Comparison of ENCODE assay signal across 1 cellular context in the genomic region with DNA sequence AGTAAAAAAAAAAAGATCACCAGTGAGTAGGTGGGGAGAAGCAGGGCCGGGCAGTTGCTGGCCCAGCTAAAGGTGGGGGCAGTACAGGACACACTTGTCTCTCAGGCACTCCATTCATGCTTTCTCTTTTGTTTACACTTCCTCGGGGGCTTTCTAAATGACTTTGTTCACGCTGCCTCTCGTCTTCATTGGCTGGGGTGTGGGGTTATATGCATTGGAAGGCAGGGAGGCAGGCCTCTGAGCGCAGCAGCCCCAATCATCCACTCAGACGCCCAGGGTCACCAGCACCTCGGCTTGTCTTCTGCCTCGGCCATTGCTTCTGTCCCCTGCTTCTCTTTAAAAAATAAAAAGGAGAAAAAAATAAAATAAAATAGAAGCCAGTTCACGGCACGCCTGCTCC.
TF ChIP-seq lines count a peak whose summit lies in the region.

No MANE protein-coding gene starts in this region.

TF ChIP-seq in HepG2, 621 proteins besides CTCF, POLR2A, EP300 and RAD21 (continues in another document):
- TF ChIP-seq, protein P1, sequence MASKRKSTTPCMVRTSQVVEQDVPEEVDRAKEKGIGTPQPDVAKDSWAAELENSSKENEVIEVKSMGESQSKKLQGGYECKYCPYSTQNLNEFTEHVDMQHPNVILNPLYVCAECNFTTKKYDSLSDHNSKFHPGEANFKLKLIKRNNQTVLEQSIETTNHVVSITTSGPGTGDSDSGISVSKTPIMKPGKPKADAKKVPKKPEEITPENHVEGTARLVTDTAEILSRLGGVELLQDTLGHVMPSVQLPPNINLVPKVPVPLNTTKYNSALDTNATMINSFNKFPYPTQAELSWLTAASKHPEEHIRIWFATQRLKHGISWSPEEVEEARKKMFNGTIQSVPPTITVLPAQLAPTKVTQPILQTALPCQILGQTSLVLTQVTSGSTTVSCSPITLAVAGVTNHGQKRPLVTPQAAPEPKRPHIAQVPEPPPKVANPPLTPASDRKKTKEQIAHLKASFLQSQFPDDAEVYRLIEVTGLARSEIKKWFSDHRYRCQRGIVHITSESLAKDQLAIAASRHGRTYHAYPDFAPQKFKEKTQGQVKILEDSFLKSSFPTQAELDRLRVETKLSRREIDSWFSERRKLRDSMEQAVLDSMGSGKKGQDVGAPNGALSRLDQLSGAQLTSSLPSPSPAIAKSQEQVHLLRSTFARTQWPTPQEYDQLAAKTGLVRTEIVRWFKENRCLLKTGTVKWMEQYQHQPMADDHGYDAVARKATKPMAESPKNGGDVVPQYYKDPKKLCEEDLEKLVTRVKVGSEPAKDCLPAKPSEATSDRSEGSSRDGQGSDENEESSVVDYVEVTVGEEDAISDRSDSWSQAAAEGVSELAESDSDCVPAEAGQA (IDR thresholded peaks at IDR 0.05; ENCODE audit: low read depth): no peak
- TF ChIP-seq, protein P1 (CRISPR knock-in tag; IDR thresholded peaks at IDR 0.05; ENCODE audit: borderline replicate concordance): no peak
- TF ChIP-seq, protein P2, sequence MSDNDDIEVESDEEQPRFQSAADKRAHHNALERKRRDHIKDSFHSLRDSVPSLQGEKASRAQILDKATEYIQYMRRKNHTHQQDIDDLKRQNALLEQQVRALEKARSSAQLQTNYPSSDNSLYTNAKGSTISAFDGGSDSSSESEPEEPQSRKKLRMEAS (IDR thresholded peaks at IDR 0.05): peak; percentile 1; the same call in 1 of the 2 replicates
- TF ChIP-seq ZNF33B (CRISPR knock-in tag; IDR thresholded peaks at IDR 0.05) (no peak), MEF2D (CRISPR knock-in tag; IDR thresholded peaks at IDR 0.05) (no peak), HNRNPL (IDR thresholded peaks at IDR 0.05; ENCODE audit: low read depth, low read length) (no peak), ZNF577 (CRISPR knock-in tag; IDR thresholded peaks at IDR 0.05; ENCODE audit: borderline replicate concordance, low read depth) (no peak), ZFP36L1 (CRISPR knock-in tag; IDR thresholded peaks at IDR 0.05) (no peak), ZNF251 (CRISPR knock-in tag; IDR thresholded peaks at IDR 0.05) (no peak), KLF9 (CRISPR knock-in tag; IDR thresholded peaks at IDR 0.05; ENCODE audit: low read depth) (no peak), TBX2 (CRISPR knock-in tag; IDR thresholded peaks at IDR 0.05; ENCODE audit: borderline replicate concordance) (0 out of 2 replicates have a peak, but pooled peaks have one; percentile 38), ZNF446 (CRISPR knock-in tag; IDR thresholded peaks at IDR 0.05) (no peak), FOXJ3 (CRISPR knock-in tag; IDR thresholded peaks at IDR 0.05; ENCODE audit: borderline replicate concordance) (no peak), ZNF790 (CRISPR knock-in tag; IDR thresholded peaks at IDR 0.05; ENCODE audit: borderline replicate concordance) (no peak), ZNF34 (CRISPR knock-in tag; IDR thresholded peaks at IDR 0.05; ENCODE audit: borderline replicate concordance) (no peak), ZMYM3 (CRISPR knock-in tag; IDR thresholded peaks at IDR 0.05) (no peak), RELA (CRISPR knock-in tag; IDR thresholded peaks at IDR 0.05) (no peak), ZSCAN12 (CRISPR knock-in tag; IDR thresholded peaks at IDR 0.05) (no peak), ZNF17 (CRISPR knock-in tag; IDR thresholded peaks at IDR 0.05) (no peak), NPAS2 (CRISPR knock-in tag; IDR thresholded peaks at IDR 0.05; ENCODE audit: borderline replicate concordance) (no peak), MED13 (CRISPR knock-in tag; IDR thresholded peaks at IDR 0.05) (no peak), EZH2 (conservative IDR thresholded peaks at IDR 0.05; ENCODE audit: low read depth, low read length) (no peak), THYN1 (CRISPR knock-in tag; IDR thresholded peaks at IDR 0.05; ENCODE audit: borderline replicate concordance, low read depth) (no peak), ZNF510 (CRISPR knock-in tag; IDR thresholded peaks at IDR 0.05; ENCODE audit: low read depth) (no peak)
- TF ChIP-seq, protein P3, sequence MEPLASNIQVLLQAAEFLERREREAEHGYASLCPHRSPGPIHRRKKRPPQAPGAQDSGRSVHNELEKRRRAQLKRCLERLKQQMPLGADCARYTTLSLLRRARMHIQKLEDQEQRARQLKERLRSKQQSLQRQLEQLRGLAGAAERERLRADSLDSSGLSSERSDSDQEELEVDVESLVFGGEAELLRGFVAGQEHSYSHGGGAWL (CRISPR knock-in tag; IDR thresholded peaks at IDR 0.05): no peak
- TF ChIP-seq, protein P4, sequence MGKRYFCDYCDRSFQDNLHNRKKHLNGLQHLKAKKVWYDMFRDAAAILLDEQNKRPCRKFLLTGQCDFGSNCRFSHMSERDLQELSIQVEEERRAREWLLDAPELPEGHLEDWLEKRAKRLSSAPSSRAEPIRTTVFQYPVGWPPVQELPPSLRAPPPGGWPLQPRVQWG (CRISPR knock-in tag; IDR thresholded peaks at IDR 0.05; ENCODE audit: borderline replicate concordance, low read depth): no peak
- TF ChIP-seq, protein P5, sequence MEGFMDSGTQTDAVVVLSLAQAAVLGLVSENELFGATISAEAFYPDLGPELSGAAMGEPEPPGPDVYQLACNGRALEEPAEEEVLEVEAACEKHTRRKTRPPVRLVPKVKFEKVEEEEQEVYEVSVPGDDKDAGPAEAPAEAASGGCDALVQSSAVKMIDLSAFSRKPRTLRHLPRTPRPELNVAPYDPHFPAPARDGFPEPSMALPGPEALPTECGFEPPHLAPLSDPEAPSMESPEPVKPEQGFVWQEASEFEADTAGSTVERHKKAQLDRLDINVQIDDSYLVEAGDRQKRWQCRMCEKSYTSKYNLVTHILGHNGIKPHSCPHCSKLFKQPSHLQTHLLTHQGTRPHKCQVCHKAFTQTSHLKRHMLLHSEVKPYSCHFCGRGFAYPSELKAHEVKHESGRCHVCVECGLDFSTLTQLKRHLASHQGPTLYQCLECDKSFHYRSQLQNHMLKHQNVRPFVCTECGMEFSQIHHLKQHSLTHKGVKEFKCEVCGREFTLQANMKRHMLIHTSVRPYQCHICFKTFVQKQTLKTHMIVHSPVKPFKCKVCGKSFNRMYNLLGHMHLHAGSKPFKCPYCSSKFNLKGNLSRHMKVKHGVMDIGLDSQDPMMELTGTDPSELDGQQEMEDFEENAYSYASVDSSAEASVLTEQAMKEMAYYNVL (CRISPR knock-in tag; IDR thresholded peaks at IDR 0.05; ENCODE audit: borderline replicate concordance): no peak
- TF ChIP-seq, protein P6, sequence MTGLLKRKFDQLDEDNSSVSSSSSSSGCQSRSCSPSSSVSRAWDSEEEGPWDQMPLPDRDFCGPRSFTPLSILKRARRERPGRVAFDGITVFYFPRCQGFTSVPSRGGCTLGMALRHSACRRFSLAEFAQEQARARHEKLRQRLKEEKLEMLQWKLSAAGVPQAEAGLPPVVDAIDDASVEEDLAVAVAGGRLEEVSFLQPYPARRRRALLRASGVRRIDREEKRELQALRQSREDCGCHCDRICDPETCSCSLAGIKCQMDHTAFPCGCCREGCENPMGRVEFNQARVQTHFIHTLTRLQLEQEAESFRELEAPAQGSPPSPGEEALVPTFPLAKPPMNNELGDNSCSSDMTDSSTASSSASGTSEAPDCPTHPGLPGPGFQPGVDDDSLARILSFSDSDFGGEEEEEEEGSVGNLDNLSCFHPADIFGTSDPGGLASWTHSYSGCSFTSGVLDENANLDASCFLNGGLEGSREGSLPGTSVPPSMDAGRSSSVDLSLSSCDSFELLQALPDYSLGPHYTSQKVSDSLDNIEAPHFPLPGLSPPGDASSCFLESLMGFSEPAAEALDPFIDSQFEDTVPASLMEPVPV (CRISPR knock-in tag; IDR thresholded peaks at IDR 0.05): no peak
- TF ChIP-seq, protein P7, sequence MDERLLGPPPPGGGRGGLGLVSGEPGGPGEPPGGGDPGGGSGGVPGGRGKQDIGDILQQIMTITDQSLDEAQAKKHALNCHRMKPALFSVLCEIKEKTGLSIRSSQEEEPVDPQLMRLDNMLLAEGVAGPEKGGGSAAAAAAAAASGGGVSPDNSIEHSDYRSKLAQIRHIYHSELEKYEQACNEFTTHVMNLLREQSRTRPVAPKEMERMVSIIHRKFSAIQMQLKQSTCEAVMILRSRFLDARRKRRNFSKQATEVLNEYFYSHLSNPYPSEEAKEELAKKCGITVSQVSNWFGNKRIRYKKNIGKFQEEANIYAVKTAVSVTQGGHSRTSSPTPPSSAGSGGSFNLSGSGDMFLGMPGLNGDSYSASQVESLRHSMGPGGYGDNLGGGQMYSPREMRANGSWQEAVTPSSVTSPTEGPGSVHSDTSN (CRISPR knock-in tag; IDR thresholded peaks at IDR 0.05): no peak
- TF ChIP-seq, protein P8, sequence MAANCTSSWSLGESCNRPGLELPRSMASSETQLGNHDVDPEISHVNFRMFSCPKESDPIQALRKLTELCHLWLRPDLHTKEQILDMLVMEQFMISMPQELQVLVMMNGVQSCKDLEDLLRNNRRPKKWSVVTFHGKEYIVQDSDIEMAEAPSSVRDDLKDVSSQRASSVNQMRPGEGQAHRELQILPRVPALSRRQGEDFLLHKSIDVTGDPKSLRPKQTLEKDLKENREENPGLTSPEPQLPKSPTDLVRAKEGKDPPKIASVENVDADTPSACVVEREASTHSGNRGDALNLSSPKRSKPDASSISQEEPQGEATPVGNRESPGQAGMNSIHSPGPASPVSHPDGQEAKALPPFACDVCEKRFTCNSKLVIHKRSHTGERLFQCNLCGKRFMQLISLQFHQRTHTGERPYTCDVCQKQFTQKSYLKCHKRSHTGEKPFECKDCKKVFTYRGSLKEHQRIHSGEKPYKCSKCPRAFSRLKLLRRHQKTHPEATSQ (CRISPR knock-in tag; IDR thresholded peaks at IDR 0.05; ENCODE audit: borderline replicate concordance): no peak
- TF ChIP-seq, protein P9, sequence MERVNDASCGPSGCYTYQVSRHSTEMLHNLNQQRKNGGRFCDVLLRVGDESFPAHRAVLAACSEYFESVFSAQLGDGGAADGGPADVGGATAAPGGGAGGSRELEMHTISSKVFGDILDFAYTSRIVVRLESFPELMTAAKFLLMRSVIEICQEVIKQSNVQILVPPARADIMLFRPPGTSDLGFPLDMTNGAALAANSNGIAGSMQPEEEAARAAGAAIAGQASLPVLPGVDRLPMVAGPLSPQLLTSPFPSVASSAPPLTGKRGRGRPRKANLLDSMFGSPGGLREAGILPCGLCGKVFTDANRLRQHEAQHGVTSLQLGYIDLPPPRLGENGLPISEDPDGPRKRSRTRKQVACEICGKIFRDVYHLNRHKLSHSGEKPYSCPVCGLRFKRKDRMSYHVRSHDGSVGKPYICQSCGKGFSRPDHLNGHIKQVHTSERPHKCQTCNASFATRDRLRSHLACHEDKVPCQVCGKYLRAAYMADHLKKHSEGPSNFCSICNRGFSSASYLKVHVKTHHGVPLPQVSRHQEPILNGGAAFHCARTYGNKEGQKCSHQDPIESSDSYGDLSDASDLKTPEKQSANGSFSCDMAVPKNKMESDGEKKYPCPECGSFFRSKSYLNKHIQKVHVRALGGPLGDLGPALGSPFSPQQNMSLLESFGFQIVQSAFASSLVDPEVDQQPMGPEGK (CRISPR knock-in tag; IDR thresholded peaks at IDR 0.05): peak; percentile 54
- TF ChIP-seq, protein P10, sequence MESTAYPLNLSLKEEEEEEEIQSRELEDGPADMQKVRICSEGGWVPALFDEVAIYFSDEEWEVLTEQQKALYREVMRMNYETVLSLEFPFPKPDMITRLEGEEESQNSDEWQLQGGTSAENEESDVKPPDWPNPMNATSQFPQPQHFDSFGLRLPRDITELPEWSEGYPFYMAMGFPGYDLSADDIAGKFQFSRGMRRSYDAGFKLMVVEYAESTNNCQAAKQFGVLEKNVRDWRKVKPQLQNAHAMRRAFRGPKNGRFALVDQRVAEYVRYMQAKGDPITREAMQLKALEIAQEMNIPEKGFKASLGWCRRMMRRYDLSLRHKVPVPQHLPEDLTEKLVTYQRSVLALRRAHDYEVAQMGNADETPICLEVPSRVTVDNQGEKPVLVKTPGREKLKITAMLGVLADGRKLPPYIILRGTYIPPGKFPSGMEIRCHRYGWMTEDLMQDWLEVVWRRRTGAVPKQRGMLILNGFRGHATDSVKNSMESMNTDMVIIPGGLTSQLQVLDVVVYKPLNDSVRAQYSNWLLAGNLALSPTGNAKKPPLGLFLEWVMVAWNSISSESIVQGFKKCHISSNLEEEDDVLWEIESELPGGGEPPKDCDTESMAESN (CRISPR knock-in tag; conservative IDR thresholded peaks at IDR 0.05): 0 out of 2 replicates have a peak, but pooled peaks have one; percentile 9
- TF ChIP-seq, protein P11, sequence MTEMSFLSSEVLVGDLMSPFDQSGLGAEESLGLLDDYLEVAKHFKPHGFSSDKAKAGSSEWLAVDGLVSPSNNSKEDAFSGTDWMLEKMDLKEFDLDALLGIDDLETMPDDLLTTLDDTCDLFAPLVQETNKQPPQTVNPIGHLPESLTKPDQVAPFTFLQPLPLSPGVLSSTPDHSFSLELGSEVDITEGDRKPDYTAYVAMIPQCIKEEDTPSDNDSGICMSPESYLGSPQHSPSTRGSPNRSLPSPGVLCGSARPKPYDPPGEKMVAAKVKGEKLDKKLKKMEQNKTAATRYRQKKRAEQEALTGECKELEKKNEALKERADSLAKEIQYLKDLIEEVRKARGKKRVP (CRISPR knock-in tag; IDR thresholded peaks at IDR 0.05): no peak
- TF ChIP-seq, protein P12, sequence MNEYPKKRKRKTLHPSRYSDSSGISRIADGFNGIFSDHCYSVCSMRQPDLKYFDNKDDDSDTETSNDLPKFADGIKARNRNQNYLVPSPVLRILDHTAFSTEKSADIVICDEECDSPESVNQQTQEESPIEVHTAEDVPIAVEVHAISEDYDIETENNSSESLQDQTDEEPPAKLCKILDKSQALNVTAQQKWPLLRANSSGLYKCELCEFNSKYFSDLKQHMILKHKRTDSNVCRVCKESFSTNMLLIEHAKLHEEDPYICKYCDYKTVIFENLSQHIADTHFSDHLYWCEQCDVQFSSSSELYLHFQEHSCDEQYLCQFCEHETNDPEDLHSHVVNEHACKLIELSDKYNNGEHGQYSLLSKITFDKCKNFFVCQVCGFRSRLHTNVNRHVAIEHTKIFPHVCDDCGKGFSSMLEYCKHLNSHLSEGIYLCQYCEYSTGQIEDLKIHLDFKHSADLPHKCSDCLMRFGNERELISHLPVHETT (CRISPR knock-in tag; conservative IDR thresholded peaks at IDR 0.05): no peak
- TF ChIP-seq, protein P13, sequence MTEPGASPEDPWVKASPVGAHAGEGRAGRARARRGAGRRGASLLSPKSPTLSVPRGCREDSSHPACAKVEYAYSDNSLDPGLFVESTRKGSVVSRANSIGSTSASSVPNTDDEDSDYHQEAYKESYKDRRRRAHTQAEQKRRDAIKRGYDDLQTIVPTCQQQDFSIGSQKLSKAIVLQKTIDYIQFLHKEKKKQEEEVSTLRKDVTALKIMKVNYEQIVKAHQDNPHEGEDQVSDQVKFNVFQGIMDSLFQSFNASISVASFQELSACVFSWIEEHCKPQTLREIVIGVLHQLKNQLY (CRISPR knock-in tag; IDR thresholded peaks at IDR 0.05): no peak
